ENCODE assay signal across 26 cellular contexts in genomic region chr19:55227241-55228014, GRCh38. TPM values are rescaled to one million over a fixed set of nuclear protein-coding genes. Genes with fewer than 3 reads are reported as not detected.
DNase-seq lines count a peak whose midpoint lies in the region; ATAC-seq, FAIRE-seq and TF ChIP-seq lines count a peak whose summit lies in the region.
"Had no signal": no experiment of that assay in that cellular context is flagged by ENCODE, and none has a peak within 500 bp of the region (broad histone marks: within the 10 kb centered on the region; RNA-seq: fewer than 3 reads in every experiment).

No MANE protein-coding gene starts in this region.

- H2BK15ac ChIP-seq in H1 (ENCODE audit: low read length), result no peak overlapping the region

- H3K9me3 ChIP-seq in H1 (ENCODE audit: insufficient read depth in 2 of 2, low read depth in 1 of 2, low read length in 1 of 2) (no peaks in the 10 kb centered on the region), muscle layer of colon (ENCODE audit: low read length) (no peaks in the 10 kb centered on the region), aorta (ENCODE audit: control insufficient read depth, low read length) (no peaks in the 10 kb centered on the region)
- H3K9me3 ChIP-seq: body of pancreas, upper lobe of left lung had no signal

- no peak overlapping the region for H4K91ac ChIP-seq in H1 (replicated peaks; ENCODE audit: insufficient read length, low read length)

- no peaks in the 10 kb centered on the region for H3K79me2 ChIP-seq in H1 (ENCODE audit: control insufficient read depth in 1 of 2, insufficient read depth in 2 of 2, low read length in 2 of 2)

- no peak overlapping the region for H3K4ac ChIP-seq in H1 (replicated peaks; ENCODE audit: insufficient read length, low read depth, low read length)

- intact Hi-C loops in aorta (cut with DNase I), result no loop called here

- no peak overlapping the region; the same call in none of the 2 replicates for H4K8ac ChIP-seq in H1 (ENCODE audit: extremely low read depth, insufficient read depth, low read length)

- no peak for TF ChIP-seq EP300 in H1 (IDR thresholded peaks at IDR 0.05; ENCODE audit: borderline replicate concordance in 1 of 2, low read depth in 2 of 2, low read length in 2 of 2)

- H3K4me3 ChIP-seq in H1 (ENCODE audit: extremely low read depth in 1 of 4, insufficient read depth in 2 of 4, low read depth in 3 of 4, low read length in 4 of 4) (no peak overlapping the region), muscle layer of colon (ENCODE audit: low read depth in 1 of 2, low read length in 2 of 2) (no peak overlapping the region), aorta (ENCODE audit: low read length in 2 of 2) (no peak overlapping the region)
- H3K4me3 ChIP-seq: body of pancreas, GM12878, GM23248, upper lobe of left lung had no signal

- DNase-seq in stimulated activated naive CD8-positive, alpha-beta T cell treated with anti-CD3 and anti-CD28 coated beads, Interleukin-15, amount 100 ng/mL, for 72 hours, result no peak
- DNase-seq in stimulated activated naive CD8-positive, alpha-beta T cell treated with anti-CD3 and anti-CD28 coated beads, Interleukin-15, Interleukin-2, amounts not matched to agents 100 U/mL and 50 U/mL, for 24 hours, result no peak
- DNase-seq in H1 (ENCODE audit: low read depth in 1 of 2, low spot score in 2 of 2) (peak in 1 of 2 experiments; percentile 45), aorta (peak in 1 of 2 donors; percentile 41)
- DNase-seq in activated CD4-positive, CD25-positive, alpha-beta regulatory T cell treated with anti-CD3 and anti-CD28 coated beads, Interleukin-2, amount 50 U/mL, for 72 hours, result no peak
- DNase-seq: activated CD4-positive, alpha-beta T cell treated with anti-CD3 and anti-CD28 coated beads for 1 hour; activated gamma-delta T cell treated with Interleukin-2 at 50 U/mL for 16 hours; body of pancreas; CD4-positive, alpha-beta T cell; cortex of kidney; DMS53; GM23248; KBM-7; naive B cell; NCI-H187; NCI-H69; SW 1271 had no signal

- H3K4me1 Mint-ChIP-seq in stimulated activated naive CD8-positive, alpha-beta T cell treated with anti-CD3 and anti-CD28 coated beads, Interleukin-15, amount 100 ng/mL, for 72 hours, result peaks cover 10% of the 10 kb centered on the region

- TF ChIP-seq POLR2A in H1 (IDR thresholded peaks at IDR 0.05; ENCODE audit: control extremely low read depth in 1 of 2, low read depth in 2 of 2, low read length in 2 of 2), result no peak

- H3K36me3 ChIP-seq in H1 (ENCODE audit: control insufficient read depth in 2 of 4, insufficient read depth in 4 of 4, low read length in 3 of 4), result peaks cover 5 to 14% (median 11%) of the 10 kb centered on the region in 4 experiments; a peak in 5 of 8 replicates
- peaks cover 40% of the 10 kb centered on the region for H3K36me3 ChIP-seq in muscle layer of colon (ENCODE audit: insufficient read depth, low read length)
- peaks cover 0 to 4% of the 10 kb centered on the region in 2 donors for H3K36me3 ChIP-seq in aorta (ENCODE audit: control insufficient read depth in 1 of 2, insufficient read depth in 2 of 2, low read length in 1 of 2)

- POLR2A ChIA-PET in H1 (lab: Charles Lee; ENCODE audit: partially characterized antibody), result interaction anchor here (0.7 to 1.3 kb wide), 3 partner anchors 32 to 180 kb away, joined by 3 to 4 read pairs (median 3); partner anchors contain the start of gene UBE2S

- no peak overlapping the region for H3K14ac ChIP-seq in H1 (ENCODE audit: insufficient read length)

- no peak overlapping the region for H4K5ac ChIP-seq in H1 (ENCODE audit: insufficient read length, low read depth, low read length)

- H3K27me3 ChIP-seq in H1 (replicated peaks in 1 of 4; ENCODE audit: control insufficient read depth in 3 of 4, extremely low read depth in 1 of 4, insufficient read depth in 3 of 4, low read length in 3 of 4) (no peaks in the 10 kb centered on the region), muscle layer of colon (ENCODE audit: control insufficient read depth in 1 of 2, insufficient read depth in 2 of 2, low read length in 2 of 2) (no peaks in the 10 kb centered on the region), aorta (ENCODE audit: control insufficient read depth in 1 of 2, insufficient read depth in 2 of 2, low read length in 1 of 2) (no peaks in the 10 kb centered on the region)
- H3K27me3 ChIP-seq: body of pancreas, upper lobe of left lung had no signal

- H3K23me2 ChIP-seq in H1 (ENCODE audit: low read depth, low read length), result no peaks in the 10 kb centered on the region

- CTCF ChIA-PET in H1 (lab: Charles Lee; ENCODE audit: partially characterized antibody), result interaction anchor here (0.7 to 1.6 kb wide), 3 partner anchors 61 to 191 kb away, joined by 3 to 4 read pairs (median 4); partner anchors contain the start of gene DNAAF3

- no peak overlapping the region for H3K56ac ChIP-seq in H1 (replicated peaks; ENCODE audit: insufficient read length, low read depth, low read length)

- no peaks in the 10 kb centered on the region for H3K79me1 ChIP-seq in H1 (ENCODE audit: low read depth, low read length)

- H2BK20ac ChIP-seq in H1 (ENCODE audit: low read length), result no peak overlapping the region

- no peak overlapping the region for H2BK12ac ChIP-seq in H1 (ENCODE audit: low read depth, low read length)

- no peaks in the 10 kb centered on the region for H3K27me3 Mint-ChIP-seq in stimulated activated naive CD8-positive, alpha-beta T cell treated with anti-CD3 and anti-CD28 coated beads, Interleukin-15, amount 100 ng/mL, for 72 hours
- H3K27me3 Mint-ChIP-seq: CD4-positive, alpha-beta T cell; naive B cell; stimulated activated naive CD8-positive, alpha-beta T cell treated with anti-CD3 and anti-CD28 coated beads, Interleukin-15, Interleukin-2, amounts not matched to agents 100 ng/mL and 50 ng/mL, for 24 hours had no signal

- H3K4me3 Mint-ChIP-seq in stimulated activated naive CD8-positive, alpha-beta T cell treated with anti-CD3 and anti-CD28 coated beads, Interleukin-15, amount 100 ng/mL, for 72 hours, result no peak overlapping the region
- H3K4me3 Mint-ChIP-seq: CD4-positive, alpha-beta T cell; naive B cell; stimulated activated naive CD8-positive, alpha-beta T cell treated with anti-CD3 and anti-CD28 coated beads, Interleukin-15, Interleukin-2, amounts not matched to agents 100 ng/mL and 50 ng/mL, for 24 hours had no signal

- no peak overlapping the region for H3K23ac ChIP-seq in H1 (ENCODE audit: insufficient read length)

- no peak for TF ChIP-seq RAD21 in H1 (IDR thresholded peaks at IDR 0.05 in 1 of 2, conservative IDR thresholded peaks at IDR 0.05 in 1 of 2; ENCODE audit: low read depth in 2 of 2, low read length in 2 of 2)

- H3K4me2 ChIP-seq in H1 (ENCODE audit: insufficient read depth in 1 of 2, low read depth in 2 of 2, low read length in 2 of 2), result no peak overlapping the region

- peak; percentile 22 for ATAC-seq in stimulated activated naive CD8-positive, alpha-beta T cell treated with anti-CD3 and anti-CD28 coated beads, Interleukin-15, amount 100 ng/mL, for 72 hours
- ATAC-seq in stimulated activated naive CD8-positive, alpha-beta T cell treated with anti-CD3 and anti-CD28 coated beads, Interleukin-15, Interleukin-2, amounts not matched to agents 100 U/mL and 50 U/mL, for 24 hours, result no peak
- ATAC-seq in aorta (ENCODE audit: low FRiP score) (peak; percentile 11), HG03045 (IDR thresholded peaks at IDR 0.05; ENCODE audit: unreplicated experiment) (no peak), HG02571 (IDR thresholded peaks at IDR 0.05; ENCODE audit: unreplicated experiment) (no peak)
- ATAC-seq: body of pancreas, GM12878 had no signal

- H3K9me3 Mint-ChIP-seq in stimulated activated naive CD8-positive, alpha-beta T cell treated with anti-CD3 and anti-CD28 coated beads, Interleukin-15, amount 100 ng/mL, for 72 hours, result no peaks in the 10 kb centered on the region
- H3K9me3 Mint-ChIP-seq: CD4-positive, alpha-beta T cell; naive B cell; stimulated activated naive CD8-positive, alpha-beta T cell treated with anti-CD3 and anti-CD28 coated beads, Interleukin-15, Interleukin-2, amounts not matched to agents 100 ng/mL and 50 ng/mL, for 24 hours had no signal

- H2BK5ac ChIP-seq in H1 (ENCODE audit: low read depth, low read length), result peak overlapping the region; percentile 35; the same call in 1 of the 2 replicates

- no peak overlapping the region for H2AK5ac ChIP-seq in H1 (ENCODE audit: low read depth, low read length)

- H3K9ac ChIP-seq in H1 (replicated peaks in 1 of 4; ENCODE audit: extremely low read depth in 1 of 4, low read depth in 3 of 4, low read length in 3 of 4), result no peak overlapping the region
- H3K9ac ChIP-seq in muscle layer of colon (ENCODE audit: low read length), result no peak overlapping the region
- H3K9ac ChIP-seq: GM23248 had no signal

- no peak for FAIRE-seq in H1 (lab: Jason Lieb, UNC)
- FAIRE-seq: GM12878, GM19239 had no signal

- H3K4me1 ChIP-seq in H1 (replicated peaks in 1 of 4; ENCODE audit: control insufficient read depth in 3 of 4, insufficient read depth in 4 of 4, low read length in 3 of 4) (no peaks in the 10 kb centered on the region), muscle layer of colon (ENCODE audit: insufficient read depth, low read length) (peaks cover 12% of the 10 kb centered on the region), aorta (ENCODE audit: control insufficient read depth in 1 of 2, insufficient read depth in 2 of 2, low read length in 2 of 2) (no peaks in the 10 kb centered on the region)
- H3K4me1 ChIP-seq: body of pancreas, upper lobe of left lung had no signal

- H3K27ac Mint-ChIP-seq in stimulated activated naive CD8-positive, alpha-beta T cell treated with anti-CD3 and anti-CD28 coated beads, Interleukin-15, amount 100 ng/mL, for 72 hours, result peak overlapping the region in 1 of 2 donors; percentile 74
- H3K27ac Mint-ChIP-seq: CD4-positive, alpha-beta T cell; stimulated activated naive CD8-positive, alpha-beta T cell treated with anti-CD3 and anti-CD28 coated beads, Interleukin-15, Interleukin-2, amounts not matched to agents 100 ng/mL and 50 ng/mL, for 24 hours had no signal

- no peak overlapping the region for H2AFZ ChIP-seq in H1 (ENCODE audit: low read length)
- H2AFZ ChIP-seq: GM23248 had no signal

- H2BK120ac ChIP-seq in H1 (replicated peaks; ENCODE audit: low read depth, low read length), result no peak overlapping the region

- H3K18ac ChIP-seq in H1 (ENCODE audit: extremely low read depth, low read length), result no peak overlapping the region

- WGBS in H1 (ENCODE audit: extremely low coverage in 1 of 2, insufficient coverage in 1 of 2, insufficient read length in 1 of 2, insufficient replicate concordance in 2 of 2, low coverage in 1 of 2, low lambda C conversion rate in 2 of 2, missing lambda C conversion rate in 1 of 2), 2 experiments, result 89% methylated on average over 22 of the region's 25 CpGs; no CpG with 5 or more reads in 1 of the 2 experiments
- WGBS in aorta, 2 donors, result 86 to 90% methylated on average over 24 to 25 of the region's 25 CpGs

- H4K20me1 ChIP-seq in H1 (replicated peaks in 1 of 2; ENCODE audit: control insufficient read depth in 1 of 2, insufficient read depth in 2 of 2, low read length in 2 of 2), result peaks cover 3 to 21% of the 10 kb centered on the region in 2 experiments

- no peak for TF ChIP-seq CTCF in H1 (IDR thresholded peaks at IDR 0.05; ENCODE audit: control extremely low read depth in 1 of 3, insufficient read depth in 1 of 3, low read depth in 1 of 3, low read length in 3 of 3)

- H3K27ac ChIP-seq in H1 (ENCODE audit: low read depth, low read length), result no peak overlapping the region
- H3K27ac ChIP-seq in muscle layer of colon (ENCODE audit: low read depth, low read length), result peak overlapping the region; percentile 61
- H3K27ac ChIP-seq in aorta (ENCODE audit: low read depth in 1 of 2, low read length in 2 of 2), result no peak overlapping the region
- H3K27ac ChIP-seq: body of pancreas, GM23248, upper lobe of left lung had no signal

RNA-seq across cellular contexts. Expression of gene TMEM86B, which starts 1.1 kb away (rescaled TPM):
- total RNA-seq in H1 (2021; fragmentation: NEBNext Ultra II Directional; extraction: Animal tissue kit (Norgen Biotek cat#: 25700)), result 2.0 and 2.1 TPM in 2 replicates
- 2.9 and 4.2 TPM in 2 replicates for polyA plus RNA-seq in H1 (2011; rRNA removed)
- polyA plus RNA-seq in H1 (2011; cell fraction: cytosol; rRNA removed), result 1.6 TPM
- 11.9 TPM for polyA plus RNA-seq in H1 (2011; cell fraction: nucleus; rRNA removed)
- 0.81 to 2.9 TPM (median 2.6 TPM) in 4 replicates for polyA plus RNA-seq in H1 (2012, experiment 1 of 2)
- 2.2 TPM for polyA plus RNA-seq in H1 (2012, experiment 2 of 2)
- polyA plus RNA-seq in H1 (2013, experiment 1 of 2), result 2.2 TPM
- 1.9 TPM for polyA plus RNA-seq in H1 (2013, experiment 2 of 2)
- polyA minus RNA-seq in H1 (2011; rRNA and poly(A)+ RNA removed), result 0.63 and 1.7 TPM in 2 replicates
- polyA minus RNA-seq in H1 (2011; cell fraction: cytosol; rRNA and poly(A)+ RNA removed), result not detected
- 4.3 TPM for polyA minus RNA-seq in H1 (2011; cell fraction: nucleus; rRNA and poly(A)+ RNA removed)
- total RNA-seq in aorta, result 1 to 10 TPM; 2.0 to 3.6 TPM
- polyA plus RNA-seq in aorta, result 10 to 100 TPM in 1 of 2 donors, 1 to 10 TPM in 1; 2.9 to 10.9 TPM

RNA-seq across cellular contexts. Expression of gene PTPRH, which starts 18.1 kb away (rescaled TPM):
- 0.21 and 0.30 TPM in 2 replicates for total RNA-seq in H1 (2021; fragmentation: NEBNext Ultra II Directional; extraction: Animal tissue kit (Norgen Biotek cat#: 25700))
- polyA plus RNA-seq in H1 (2011; rRNA removed), result 0.39 and 1.1 TPM in 2 replicates
- 0.34 TPM for polyA plus RNA-seq in H1 (2011; cell fraction: cytosol; rRNA removed)
- polyA plus RNA-seq in H1 (2011; cell fraction: nucleus; rRNA removed), result 1.3 TPM
- polyA plus RNA-seq in H1 (2012, experiment 1 of 2), result 0.19 to 0.57 TPM (median 0.32 TPM) in 4 replicates
- 0.31 TPM for polyA plus RNA-seq in H1 (2012, experiment 2 of 2)
- polyA plus RNA-seq in H1 (2013, experiment 1 of 2), result 0.75 TPM
- polyA plus RNA-seq in H1 (2013, experiment 2 of 2), result 0.98 TPM
- 1.6 TPM in 2 replicates for polyA minus RNA-seq in H1 (2011; rRNA and poly(A)+ RNA removed)
- polyA minus RNA-seq in H1 (2011; cell fraction: cytosol; rRNA and poly(A)+ RNA removed), result 0.51 TPM
- 1.3 TPM for polyA minus RNA-seq in H1 (2011; cell fraction: nucleus; rRNA and poly(A)+ RNA removed)
- 1 to 10 TPM in 1 of 2 donors, under 1 TPM in 1; 0.29 to 1.9 TPM for total RNA-seq in aorta
- 1 to 10 TPM in 1 of 2 donors, under 1 TPM in 1; 0.03 to 7.5 TPM for polyA plus RNA-seq in aorta
- total RNA-seq: CD4-positive, alpha-beta T cell had no signal
- polyA plus RNA-seq: GM12878 had no signal

RNA-seq across cellular contexts. Expression of gene PPP6R1, which starts 31.4 kb away (rescaled TPM):
- total RNA-seq in H1 (2021; fragmentation: NEBNext Ultra II Directional; extraction: Animal tissue kit (Norgen Biotek cat#: 25700)), result 74.4 and 75.6 TPM in 2 replicates
- polyA plus RNA-seq in H1 (2011; rRNA removed), result 36.4 and 52.5 TPM in 2 replicates
- polyA plus RNA-seq in H1 (2011; cell fraction: cytosol; rRNA removed), result 44.1 TPM
- polyA plus RNA-seq in H1 (2011; cell fraction: nucleus; rRNA removed), result 72.3 TPM
- polyA plus RNA-seq in H1 (2012, experiment 1 of 2), result 38.2 to 56.4 TPM (median 52.6 TPM) in 4 replicates
- 46.1 TPM for polyA plus RNA-seq in H1 (2012, experiment 2 of 2)
- 34.4 TPM for polyA plus RNA-seq in H1 (2013, experiment 1 of 2)
- 33.2 TPM for polyA plus RNA-seq in H1 (2013, experiment 2 of 2)
- 55.1 and 73.5 TPM in 2 replicates for polyA minus RNA-seq in H1 (2011; rRNA and poly(A)+ RNA removed)
- 62.7 TPM for polyA minus RNA-seq in H1 (2011; cell fraction: cytosol; rRNA and poly(A)+ RNA removed)
- 41.3 TPM for polyA minus RNA-seq in H1 (2011; cell fraction: nucleus; rRNA and poly(A)+ RNA removed)
- total RNA-seq in aorta, result 10 to 100 TPM; 47.9 to 55.4 TPM
- polyA plus RNA-seq in aorta, result 10 to 100 TPM; 15.2 to 25.3 TPM

RNA-seq across cellular contexts. Expression of gene SYT5, which starts 47.3 kb away (rescaled TPM):
- total RNA-seq in H1 (2021; fragmentation: NEBNext Ultra II Directional; extraction: Animal tissue kit (Norgen Biotek cat#: 25700)), result 0.35 and 0.99 TPM in 2 replicates
- polyA plus RNA-seq in H1 (2011; rRNA removed) (0.67 and 1.6 TPM in 2 replicates), aorta (not detected)
- 0.67 TPM for polyA plus RNA-seq in H1 (2011; cell fraction: cytosol; rRNA removed)
- 1.2 TPM for polyA plus RNA-seq in H1 (2011; cell fraction: nucleus; rRNA removed)
- 2.0 to 6.0 TPM (median 2.1 TPM) in 4 replicates for polyA plus RNA-seq in H1 (2012, experiment 1 of 2)
- 4.8 TPM for polyA plus RNA-seq in H1 (2012, experiment 2 of 2)
- polyA plus RNA-seq in H1 (2013, experiment 1 of 2), result 1.6 TPM
- polyA plus RNA-seq in H1 (2013, experiment 2 of 2), result 2.3 TPM
- 0.38 and 0.73 TPM in 2 replicates for polyA minus RNA-seq in H1 (2011; rRNA and poly(A)+ RNA removed)
- polyA minus RNA-seq in H1 (2011; cell fraction: cytosol; rRNA and poly(A)+ RNA removed), result 1.2 TPM
- polyA minus RNA-seq in H1 (2011; cell fraction: nucleus; rRNA and poly(A)+ RNA removed), result 0.80 TPM
- total RNA-seq in aorta, result not detected
- total RNA-seq: GM12878, GM23248, lung microvascular endothelial cell, skeletal muscle tissue had no signal

RNA-seq across cellular contexts. Expression of gene HSPBP1, which starts 52.5 kb away (rescaled TPM):
- 63.4 and 68.8 TPM in 2 replicates for total RNA-seq in H1 (2021; fragmentation: NEBNext Ultra II Directional; extraction: Animal tissue kit (Norgen Biotek cat#: 25700))
- polyA plus RNA-seq in H1 (2011; rRNA removed) (100 and 111 TPM in 2 replicates), aorta (10 to 100 TPM; 14.7 to 25.3 TPM)
- 86.6 TPM for polyA plus RNA-seq in H1 (2011; cell fraction: cytosol; rRNA removed)
- polyA plus RNA-seq in H1 (2011; cell fraction: nucleus; rRNA removed), result 74.0 TPM
- 44.6 to 69.6 TPM (median 66.9 TPM) in 4 replicates for polyA plus RNA-seq in H1 (2012, experiment 1 of 2)
- polyA plus RNA-seq in H1 (2012, experiment 2 of 2), result 84.2 TPM
- 34.0 TPM for polyA plus RNA-seq in H1 (2013, experiment 1 of 2)
- polyA plus RNA-seq in H1 (2013, experiment 2 of 2), result 34.1 TPM
- 16.1 and 17.2 TPM in 2 replicates for polyA minus RNA-seq in H1 (2011; rRNA and poly(A)+ RNA removed)
- polyA minus RNA-seq in H1 (2011; cell fraction: cytosol; rRNA and poly(A)+ RNA removed), result 28.0 TPM
- 21.6 TPM for polyA minus RNA-seq in H1 (2011; cell fraction: nucleus; rRNA and poly(A)+ RNA removed)
- total RNA-seq in aorta, result 10 to 100 TPM; 14.1 to 16.3 TPM

Comparison
In these comparisons a context has a peak if more than half of its experiments do, and no peak if none do; other contexts are left out.
1. ATAC-seq: peak in stimulated activated naive CD8-positive, alpha-beta T cell treated with anti-CD3 and anti-CD28 coated beads, Interleukin-15, amount 100 ng/mL, for 72 hours (single experiment) and aorta (single experiment); none in stimulated activated naive CD8-positive, alpha-beta T cell treated with anti-CD3 and anti-CD28 coated beads, Interleukin-15, Interleukin-2, amounts not matched to agents 100 U/mL and 50 U/mL, for 24 hours (single experiment), HG03045 (single experiment) and HG02571 (single experiment).